In genomic region chr10:124561206-124561605, GRCh38 we compare ENCODE assay signal across 21 cellular contexts.
DNase-seq lines count a peak whose midpoint lies in the region; ATAC-seq, FAIRE-seq and TF ChIP-seq lines count a peak whose summit lies in the region.
"Had no signal": no experiment of that assay in that cellular context is flagged by ENCODE, and none has a peak within 500 bp of the region (broad histone marks: within the 10 kb centered on the region; RNA-seq: fewer than 3 reads in every experiment).

No MANE protein-coding gene starts in this region.

- no peak for TF ChIP-seq CTCF in gastroesophageal sphincter (IDR thresholded peaks at IDR 0.05)
- no peak for TF ChIP-seq CTCF in psoas muscle (IDR thresholded peaks at IDR 0.05)
- no peak for TF ChIP-seq CTCF in type B pancreatic cell (conservative IDR thresholded peaks at IDR 0.05)

- H3K4me1 Mint-ChIP-seq in type B pancreatic cell (ENCODE audit: unreplicated experiment) = peaks cover 18% of the 10 kb centered on the region
- H3K4me1 Mint-ChIP-seq: central memory CD8-positive, alpha-beta T cell had no signal

- no peaks in the 10 kb centered on the region for H3K9me3 Mint-ChIP-seq in type B pancreatic cell

- peaks cover 5% of the 10 kb centered on the region for H3K27me3 Mint-ChIP-seq in type B pancreatic cell
- H3K27me3 Mint-ChIP-seq: central memory CD8-positive, alpha-beta T cell; naive B cell had no signal

- ATAC-seq in gastroesophageal sphincter (no peak), psoas muscle (no peak), GM21515 (IDR thresholded peaks at IDR 0.05; ENCODE audit: unreplicated experiment) (no peak)

- no peak overlapping the region for H3K4me3 Mint-ChIP-seq in type B pancreatic cell
- H3K4me3 Mint-ChIP-seq: central memory CD8-positive, alpha-beta T cell had no signal

- intact Hi-C loops in psoas muscle (cut with DNase I) = no loop called here

- no peaks in the 10 kb centered on the region for H3K27me3 ChIP-seq in gastroesophageal sphincter
- H3K27me3 ChIP-seq in psoas muscle (ENCODE audit: insufficient read depth in 3 of 3, low read length in 2 of 3) = no peaks in the 10 kb centered on the region
- H3K27me3 ChIP-seq: left lung, pancreas had no signal

- no peak overlapping the region for H3K27ac Mint-ChIP-seq in type B pancreatic cell

- H3K4me1 ChIP-seq in gastroesophageal sphincter (peaks cover 6 to 42% (median 22%) of the 10 kb centered on the region in 3 donors), psoas muscle (peaks cover 58% of the 10 kb centered on the region)
- H3K4me1 ChIP-seq: Caco-2 had no signal

- H3K27ac ChIP-seq in angular gyrus (ENCODE audit: low read depth, low read length) (peak overlapping the region; percentile 93), gastroesophageal sphincter (peak overlapping the region in 3 of 4 donors; percentile 86 to 91 (median 90)), psoas muscle (peak overlapping the region; percentile 89)
- H3K27ac ChIP-seq: pancreas, PC-9 had no signal

- no peaks in the 10 kb centered on the region for H3K36me3 ChIP-seq in gastroesophageal sphincter
- no peaks in the 10 kb centered on the region for H3K36me3 ChIP-seq in psoas muscle (ENCODE audit: insufficient read depth in 1 of 2, low read depth in 1 of 2)
- H3K36me3 ChIP-seq: left lung, pancreas had no signal

- no peak for FAIRE-seq in RCC 7860 (lab: Jason Lieb, UNC)
- FAIRE-seq: endometrium, H1, pancreas had no signal

- no peak for TF ChIP-seq EP300 in gastroesophageal sphincter (IDR thresholded peaks at IDR 0.05)

- no peak for TF ChIP-seq POLR2A in gastroesophageal sphincter (IDR thresholded peaks at IDR 0.05)

- DNase-seq in psoas muscle = no peak
- peak; percentile 37 for DNase-seq in type B pancreatic cell (ENCODE audit: extremely low spot score, unreplicated experiment)
- no peak for DNase-seq in RCC 7860 (ENCODE audit: low spot score)
- DNase-seq in NCI-H345 (lab: John Stamatoyannopoulos, UW) = no peak
- DNase-seq: AML-193; EL; naive B cell; NCI-H1436 treated with DMSO at 0.1 percent for 48 hours; PC-9; stimulated activated CD4-positive, alpha-beta T cell treated with anti-CD3 and anti-CD28 coated beads, Interleukin-12 subunit alpha, Interleukin-12 subunit beta, amount 100 ng/mL, for 4 hours; stimulated activated naive CD4-positive, alpha-beta T cell; T1000 had no signal

- H3K36me3 Mint-ChIP-seq in type B pancreatic cell = no peaks in the 10 kb centered on the region

- no peaks in the 10 kb centered on the region for H3K9me3 ChIP-seq in gastroesophageal sphincter
- no peaks in the 10 kb centered on the region for H3K9me3 ChIP-seq in psoas muscle
- H3K9me3 ChIP-seq: Caco-2, left lung, pancreas had no signal

- H3K4me3 ChIP-seq in gastroesophageal sphincter = no peak overlapping the region
- no peak overlapping the region for H3K4me3 ChIP-seq in psoas muscle
- H3K4me3 ChIP-seq: left lung, pancreas, PC-9 had no signal

- no CpG with 5 or more reads among the region's 5 CpGs for WGBS in gastroesophageal sphincter (ENCODE audit: low coverage in 1 of 2), 2 donors
- WGBS in psoas muscle, 3 donors = 84 to 96% (median 84%) methylated on average over 5 of the region's 5 CpGs
